In genomic region chr7:85896531-85896930, GRCh38 we compare ENCODE assay signal across 8 cellular contexts.
"Had no signal": no experiment of that assay in that cellular context is flagged by ENCODE, and none has a peak within 500 bp of the region (broad histone marks: within the 10 kb centered on the region; RNA-seq: fewer than 3 reads in every experiment).

No MANE protein-coding gene starts in this region.

- H3K9me3 ChIP-seq: HAP-1 had no signal

- ATAC-seq: HCT116, HepG2 had no signal

- H3K27ac ChIP-seq: GM23248 had no signal

- DNase-seq: GM23248, GOT3, H7, HFFc6, KBM-7 had no signal

- H3K36me3 ChIP-seq: HAP-1 had no signal

- H3K4me3 ChIP-seq: GM23248, HAP-1 had no signal

- H3K9ac ChIP-seq: GM23248 had no signal

- H3K4me1 ChIP-seq: HAP-1 had no signal

- H2AFZ ChIP-seq: GM23248 had no signal
